Comparison of ENCODE assay signal across 17 cellular contexts in the genomic region with DNA sequence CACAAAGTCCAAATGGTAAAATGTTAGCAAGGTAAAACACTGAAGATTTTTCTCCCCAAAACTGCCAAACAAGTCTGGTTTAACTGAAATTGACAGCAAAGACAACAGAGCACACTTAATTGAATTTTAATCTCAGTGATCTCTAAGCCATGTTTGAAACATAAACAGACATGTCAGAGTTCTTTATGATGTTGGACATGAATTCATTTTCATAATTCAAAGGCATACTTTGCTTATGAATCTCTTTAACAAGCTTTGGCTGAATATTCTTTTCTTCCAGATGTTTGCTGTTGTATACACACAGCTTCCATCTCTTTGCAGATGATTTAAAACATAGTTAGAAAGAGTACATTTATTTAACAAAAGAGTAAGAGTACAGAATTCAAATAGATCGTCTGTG.
"Had no signal": no experiment of that assay in that cellular context is flagged by ENCODE, and none has a peak within 500 bp of the region (broad histone marks: within the 10 kb centered on the region; RNA-seq: fewer than 3 reads in every experiment).

No MANE protein-coding gene starts in this region.

- H3K27me3 ChIP-seq: gastroesophageal sphincter, heart right ventricle, right atrium auricular region, tibial nerve, uterus had no signal

- ATAC-seq: gastroesophageal sphincter, heart right ventricle had no signal

- DNase-seq: activated CD4-positive, alpha-beta T cell treated with anti-CD3 and anti-CD28 coated beads, Interleukin-2, amount 50 U/mL, for 4 hours; activated gamma-delta T cell treated with Interleukin-2 at 50 U/mL for 16 hours; amygdala; heart right ventricle; left cardiac atrium; nephron progenitor cell; nucleus accumbens; stimulated activated CD4-positive, alpha-beta T cell treated with anti-CD3 and anti-CD28 coated beads, Interleukin-15, amount 100 ng/mL, for 24 hours; stimulated activated CD4-positive, alpha-beta T cell treated with anti-CD3 and anti-CD28 coated beads, Interleukin-2, amount 100 ng/mL, for 48 hours; uterus had no signal

- H3K36me3 ChIP-seq: gastroesophageal sphincter, heart right ventricle, prostate gland, right atrium auricular region, tibial nerve, uterus had no signal

- H3K9me3 ChIP-seq: gastroesophageal sphincter, heart right ventricle, prostate gland, right atrium auricular region, tibial nerve, uterus had no signal

- H3K27ac ChIP-seq: epithelial cell of prostate, gastroesophageal sphincter, prostate gland, right atrium auricular region, skin epidermis, tibial nerve had no signal

- H3K4me1 ChIP-seq: prostate gland, uterus had no signal

- FAIRE-seq: TTC549 had no signal

- H3K4me3 ChIP-seq: prostate gland had no signal
